1 cellular context compared by ENCODE assay signal in genomic region chr11:12979928-12980689, GRCh38.
TF ChIP-seq lines count a peak whose summit lies in the region.

No MANE protein-coding gene starts in this region.

TF ChIP-seq in K562, 482 proteins besides CTCF, POLR2A, EP300 and RAD21 (continued from another document):
- TF ChIP-seq EWSR1 (IDR thresholded peaks at IDR 0.05; ENCODE audit: borderline replicate concordance, low read depth, partially characterized antibody) (no peak), E2F8 (IDR thresholded peaks at IDR 0.05; ENCODE audit: low read depth, partially characterized antibody) (peak; percentile 32), RCOR1 (IDR thresholded peaks at IDR 0.05; ENCODE audit: borderline replicate concordance in 1 of 2, low read depth in 2 of 2, low read length in 2 of 2) (no peak), ZNF263 (CRISPR knock-in tag; IDR thresholded peaks at IDR 0.05; ENCODE audit: borderline replicate concordance) (peak; percentile 42; the same call in 1 of the 2 replicates), ZNF277 (CRISPR knock-in tag; IDR thresholded peaks at IDR 0.05; ENCODE audit: borderline replicate concordance) (no peak), ZNF217 (CRISPR knock-in tag; IDR thresholded peaks at IDR 0.05) (no peak), HMBOX1 (IDR thresholded peaks at IDR 0.05) (no peak), HNRNPH1 (optimal IDR thresholded peaks at IDR 0.05; ENCODE audit: low read depth, low read length) (no peak), TRIM25 (IDR thresholded peaks at IDR 0.05; ENCODE audit: borderline replicate concordance) (no peak), ZNF586 (CRISPR knock-in tag; conservative IDR thresholded peaks at IDR 0.05) (no peak), ZBTB33 (CRISPR knock-in tag; IDR thresholded peaks at IDR 0.05) (0 out of 2 replicates have a peak, but pooled peaks have one; percentile 51), CEBPB (tag; IDR thresholded peaks at IDR 0.05) (peak; percentile 67), USF2 (CRISPR knock-in tag; IDR thresholded peaks at IDR 0.05) (no peak), SNIP1 (IDR thresholded peaks at IDR 0.05; ENCODE audit: low read depth) (no peak), RNF2 (IDR thresholded peaks at IDR 0.05) (no peak), ZNF398 (CRISPR knock-in tag; IDR thresholded peaks at IDR 0.05) (no peak)
